ENCODE assay signal across 8 cellular contexts in genomic region chr6:15255481-15256414, GRCh38. TPM values are rescaled to one million over a fixed set of nuclear protein-coding genes. Genes with fewer than 3 reads are reported as not detected.
DNase-seq lines count a peak whose midpoint lies in the region; ATAC-seq and TF ChIP-seq lines count a peak whose summit lies in the region.

No MANE protein-coding gene starts in this region.

- H3K27me3 Mint-ChIP-seq in natural killer cell treated with Interleukin-12 subunit alpha and Interleukin-12 subunit beta and Interleukin-15 and Interleukin-18, amount 100 ng/mL, for 72 hours, result no peaks in the 10 kb centered on the region

- H3K9me3 Mint-ChIP-seq in natural killer cell treated with Interleukin-12 subunit alpha and Interleukin-12 subunit beta and Interleukin-15 and Interleukin-18, amount 100 ng/mL, for 72 hours, result no peaks in the 10 kb centered on the region

- DNase-seq in RPMI8226 (peak; percentile 87), dermis blood vessel endothelial cell (no peak), SKM-1 (lab: John Stamatoyannopoulos, UW; ENCODE audit: unreplicated experiment) (no peak), omental fat pad (ENCODE audit: low spot score) (no peak), NCI-H187 treated with DMSO at 0.1 percent for 48 hours (lab: John Stamatoyannopoulos, UW) (no peak)
- DNase-seq in natural killer cell treated with Interleukin-12 subunit alpha and Interleukin-12 subunit beta and Interleukin-15 and Interleukin-18, amount 100 ng/mL, for 72 hours (ENCODE audit: low spot score), result no peak

- peak overlapping the region; percentile 6 for H3K4me3 Mint-ChIP-seq in natural killer cell treated with Interleukin-12 subunit alpha and Interleukin-12 subunit beta and Interleukin-15 and Interleukin-18, amount 100 ng/mL, for 72 hours

- peaks cover 11% of the 10 kb centered on the region for H3K36me3 Mint-ChIP-seq in natural killer cell treated with Interleukin-12 subunit alpha and Interleukin-12 subunit beta and Interleukin-15 and Interleukin-18, amount 100 ng/mL, for 72 hours

- peaks cover 90 to 94% of the 10 kb centered on the region in 2 donors for H3K4me1 Mint-ChIP-seq in natural killer cell treated with Interleukin-12 subunit alpha and Interleukin-12 subunit beta and Interleukin-15 and Interleukin-18, amount 100 ng/mL, for 72 hours (ENCODE audit: low read depth in 2 of 2)

- ATAC-seq in GM18907 (IDR thresholded peaks at IDR 0.05; ENCODE audit: unreplicated experiment), result peak; percentile 65
- peak; percentile 52 for ATAC-seq in HG02759 (IDR thresholded peaks at IDR 0.05; ENCODE audit: unreplicated experiment)
- ATAC-seq in natural killer cell treated with Interleukin-12 subunit alpha and Interleukin-12 subunit beta and Interleukin-15 and Interleukin-18, amount 100 ng/mL, for 72 hours, result peak; percentile 58 to 64
- no peak for ATAC-seq in omental fat pad (ENCODE audit: low FRiP score)

- no peak for TF ChIP-seq CTCF in omental fat pad (IDR thresholded peaks at IDR 0.05)

- H3K27ac Mint-ChIP-seq in natural killer cell treated with Interleukin-12 subunit alpha and Interleukin-12 subunit beta and Interleukin-15 and Interleukin-18, amount 100 ng/mL, for 72 hours, result peak overlapping the region; percentile 70 to 96

RNA-seq across cellular contexts. Expression of gene JARID2, which starts 9.9 kb away (rescaled TPM):
- total RNA-seq in natural killer cell treated with Interleukin-12 subunit alpha and Interleukin-12 subunit beta and Interleukin-15 and Interleukin-18, amount 100 ng/mL, for 72 hours, result 10 to 100 TPM; 28.6 to 34.9 TPM
- 15.3 and 17.6 TPM in 2 replicates for total RNA-seq in dermis blood vessel endothelial cell
- 10 to 100 TPM; 10.8 to 31.6 (median 14.3) TPM for total RNA-seq in omental fat pad
